In the genomic region with DNA sequence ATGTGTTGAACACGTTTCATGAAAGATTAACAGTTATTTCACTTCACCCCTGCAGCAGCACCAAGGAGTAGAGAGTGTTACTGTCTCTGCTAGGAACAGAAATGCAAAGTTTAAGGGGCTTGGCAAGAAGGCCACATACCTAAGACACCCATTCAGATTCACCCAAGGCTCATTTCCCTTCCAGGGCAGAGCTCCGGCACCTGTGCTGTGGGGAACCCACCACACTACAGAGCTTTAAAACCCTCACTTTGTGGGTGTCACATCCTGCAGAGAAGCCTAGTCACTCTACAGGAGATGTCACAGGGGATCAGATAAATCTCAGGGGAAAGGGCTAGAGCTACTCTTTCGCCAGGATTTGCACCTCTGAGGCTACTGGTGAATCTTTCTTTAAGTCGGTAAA, we compare ENCODE assay signal across 14 cellular contexts.
A peak's percentile ranks its signal among the peaks of the same experiment; 100 is the strongest.
DNase-seq lines count a peak whose midpoint lies in the region; ATAC-seq, FAIRE-seq and TF ChIP-seq lines count a peak whose summit lies in the region.
"Had no signal": no experiment of that assay in that cellular context is flagged by ENCODE, and none has a peak within 500 bp of the region (broad histone marks: within the 10 kb centered on the region; RNA-seq: fewer than 3 reads in every experiment).

No MANE protein-coding gene starts in this region.

- H3K9ac ChIP-seq in H1 (replicated peaks in 1 of 4; ENCODE audit: extremely low read depth in 1 of 4, low read depth in 3 of 4, low read length in 3 of 4), result no peak overlapping the region

- FAIRE-seq in H1 (lab: Jason Lieb, UNC), result peak; percentile 81
- FAIRE-seq: islet of Langerhans, pancreas had no signal

- DNase-seq in GM12864 (ENCODE audit: low read depth), result peak; percentile 8
- no peak for DNase-seq in Panc1 (ENCODE audit: low read depth, low spot score)
- no peak for DNase-seq in H1 (ENCODE audit: low read depth in 1 of 2, low spot score in 2 of 2)
- DNase-seq in NCI-H1436 treated with DMSO at 0.1 percent for 48 hours (lab: John Stamatoyannopoulos, UW), result no peak
- DNase-seq in NCI-H226, result no peak
- no peak for DNase-seq in AG08396 (ENCODE audit: low spot score)
- no peak for DNase-seq in dermis blood vessel endothelial cell
- DNase-seq: DMS79 treated with DMSO at 0.1 percent for 48 hours, NCI-H187, pancreas, SJCRH30 had no signal

- H3K27ac ChIP-seq in Panc1 (ENCODE audit: low read length) (peak overlapping the region; percentile 84), H1 (ENCODE audit: low read depth, low read length) (no peak overlapping the region)
- H3K27ac ChIP-seq: epithelial cell of prostate, pancreas, SJCRH30 had no signal

- no peaks in the 10 kb centered on the region for H4K20me1 ChIP-seq in H1 (replicated peaks in 1 of 2; ENCODE audit: control insufficient read depth in 1 of 2, insufficient read depth in 2 of 2, low read length in 2 of 2)

- WGBS in H1 (ENCODE audit: extremely low coverage in 1 of 2, insufficient coverage in 1 of 2, insufficient read length in 1 of 2, insufficient replicate concordance in 2 of 2, low coverage in 1 of 2, low lambda C conversion rate in 2 of 2, missing lambda C conversion rate in 1 of 2), 2 experiments, result 64% methylated on average over 4 of the region's 4 CpGs; no CpG with 5 or more reads in 1 of the 2 experiments

- peak overlapping the region in 1 of 2 experiments; percentile 26; a peak in 2 of 4 replicates for H3K4me2 ChIP-seq in H1 (ENCODE audit: insufficient read depth in 1 of 2, low read depth in 2 of 2, low read length in 2 of 2)

- H2BK5ac ChIP-seq in H1 (ENCODE audit: low read depth, low read length), result no peak overlapping the region

- H4K5ac ChIP-seq in H1 (ENCODE audit: insufficient read length, low read depth, low read length), result no peak overlapping the region

- no peak overlapping the region for H4K91ac ChIP-seq in H1 (replicated peaks; ENCODE audit: insufficient read length, low read length)

- in situ Hi-C loops in Panc1 (cut with HindIII; ENCODE audit: low pct_unique_long_range_greater_than_20kb, low sequenced_read_pairs), result no loop called here

- H2BK120ac ChIP-seq in H1 (replicated peaks; ENCODE audit: low read depth, low read length), result no peak overlapping the region

- no peak overlapping the region for H3K4ac ChIP-seq in H1 (replicated peaks; ENCODE audit: insufficient read length, low read depth, low read length)

- CTCF ChIA-PET in Panc1 (lab: Charles Lee) (no interaction called here), H1 (lab: Charles Lee; ENCODE audit: partially characterized antibody) (interaction anchor here (1.0 to 1.2 kb wide), 2 partner anchors 588 to 803 kb away, joined by 3 to 5 read pairs; no protein-coding TSS in a partner anchor)

- no peak overlapping the region for H2BK20ac ChIP-seq in H1 (ENCODE audit: low read length)

- no peak overlapping the region for H3K4me3 ChIP-seq in GM12864 (ENCODE audit: low read depth, low read length)
- no peak overlapping the region for H3K4me3 ChIP-seq in Panc1 (ENCODE audit: low read depth in 2 of 2, low read length in 2 of 2)
- H3K4me3 ChIP-seq in H1 (ENCODE audit: extremely low read depth in 1 of 4, insufficient read depth in 2 of 4, low read depth in 3 of 4, low read length in 4 of 4), result no peak overlapping the region
- H3K4me3 ChIP-seq: pancreas, SJCRH30 had no signal

- ATAC-seq in GM21737 (IDR thresholded peaks at IDR 0.05; ENCODE audit: unreplicated experiment) (peak; percentile 93), Panc1 (no peak)

- POLR2A ChIA-PET in Panc1 (lab: Charles Lee), result no interaction called here
- POLR2A ChIA-PET in H1 (lab: Charles Lee; ENCODE audit: partially characterized antibody), result interaction anchor here (0.9 kb wide), 1 partner anchor 176 kb away, joined by 3 read pairs; the partner anchor contains the start of gene KLF6

- H4K8ac ChIP-seq in H1 (ENCODE audit: extremely low read depth, insufficient read depth, low read length), result no peak overlapping the region

- no peaks in the 10 kb centered on the region for H3K79me2 ChIP-seq in H1 (ENCODE audit: control insufficient read depth in 1 of 2, insufficient read depth in 2 of 2, low read length in 2 of 2)

- no peaks in the 10 kb centered on the region; the same call in 1 of the 2 replicates for H3K23me2 ChIP-seq in H1 (ENCODE audit: low read depth, low read length)

- H2AK5ac ChIP-seq in H1 (ENCODE audit: low read depth, low read length), result no peak overlapping the region

- no peak for TF ChIP-seq EP300 in H1 (IDR thresholded peaks at IDR 0.05; ENCODE audit: borderline replicate concordance in 1 of 2, low read depth in 2 of 2, low read length in 2 of 2)

- no peak overlapping the region for H3K18ac ChIP-seq in H1 (ENCODE audit: extremely low read depth, low read length)

- H2BK12ac ChIP-seq in H1 (ENCODE audit: low read depth, low read length), result no peak overlapping the region

- peaks cover 50% of the 10 kb centered on the region for H3K4me1 ChIP-seq in Panc1 (ENCODE audit: control insufficient read depth, insufficient read depth, low read length)
- peaks cover 6 to 17% (median 11%) of the 10 kb centered on the region in 4 experiments; a peak in 6 of 7 replicates for H3K4me1 ChIP-seq in H1 (replicated peaks in 1 of 4; ENCODE audit: control insufficient read depth in 3 of 4, insufficient read depth in 4 of 4, low read length in 3 of 4)
- H3K4me1 ChIP-seq: SJCRH30 had no signal

- TF ChIP-seq POLR2A in H1 (IDR thresholded peaks at IDR 0.05; ENCODE audit: control extremely low read depth in 1 of 2, low read depth in 2 of 2, low read length in 2 of 2), result no peak

- TF ChIP-seq CTCF in GM12864 (IDR thresholded peaks at IDR 0.05; ENCODE audit: low read depth, low read length, missing control alignments) (no peak), Panc1 (IDR thresholded peaks at IDR 0.05) (no peak), H1 (IDR thresholded peaks at IDR 0.05; ENCODE audit: control extremely low read depth in 1 of 3, insufficient read depth in 1 of 3, low read depth in 1 of 3, low read length in 3 of 3) (no peak)

- no peak overlapping the region for H2BK15ac ChIP-seq in H1 (ENCODE audit: low read length)

- 0 out of 4 replicates have a peak, but pooled peaks of 1 of the 2 experiments have one; percentile 5 for TF ChIP-seq RAD21 in H1 (IDR thresholded peaks at IDR 0.05 in 1 of 2, conservative IDR thresholded peaks at IDR 0.05 in 1 of 2; ENCODE audit: low read depth in 2 of 2, low read length in 2 of 2)

- BruUV-seq in Panc1 (replicated peaks; lab: Mats Ljungman, UMichigan), result no TSS peak

- no peaks in the 10 kb centered on the region for H3K36me3 ChIP-seq in Panc1 (ENCODE audit: control insufficient read depth, insufficient read depth, low read length)
- no peaks in the 10 kb centered on the region for H3K36me3 ChIP-seq in H1 (ENCODE audit: control insufficient read depth in 2 of 4, insufficient read depth in 4 of 4, low read length in 3 of 4)
- H3K36me3 ChIP-seq: pancreas, SJCRH30 had no signal

- no peak overlapping the region for H3K14ac ChIP-seq in H1 (ENCODE audit: insufficient read length)

- H3K9me3 ChIP-seq in Panc1 (ENCODE audit: control insufficient read depth, insufficient read depth, low read depth, low read length) (no peaks in the 10 kb centered on the region), H1 (ENCODE audit: insufficient read depth in 2 of 2, low read depth in 1 of 2, low read length in 1 of 2) (no peaks in the 10 kb centered on the region)
- H3K9me3 ChIP-seq: pancreas, SJCRH30 had no signal

- no peak overlapping the region for H3K23ac ChIP-seq in H1 (ENCODE audit: insufficient read length)

- H3K79me1 ChIP-seq in H1 (ENCODE audit: low read depth, low read length), result no peaks in the 10 kb centered on the region

- H2AFZ ChIP-seq in H1 (ENCODE audit: low read length), result no peak overlapping the region

- H3K56ac ChIP-seq in H1 (replicated peaks; ENCODE audit: insufficient read length, low read depth, low read length), result no peak overlapping the region

- H3K27me3 ChIP-seq in Panc1 (ENCODE audit: control insufficient read depth, insufficient read depth, low read length) (no peaks in the 10 kb centered on the region), H1 (replicated peaks in 1 of 4; ENCODE audit: control insufficient read depth in 3 of 4, extremely low read depth in 1 of 4, insufficient read depth in 3 of 4, low read length in 3 of 4) (no peaks in the 10 kb centered on the region)
- H3K27me3 ChIP-seq: pancreas, SJCRH30 had no signal

- intact Hi-C loops in Panc1 (cut with micrococcal nuclease; ENCODE audit: unreplicated experiment), result no loop called here

TF ChIP-seq in H1, 55 proteins besides CTCF, POLR2A, EP300 and RAD21 (continues in another document):
- TF ChIP-seq SP2 (IDR thresholded peaks at IDR 0.05; ENCODE audit: low read length) (no peak), SAP30 (IDR thresholded peaks at IDR 0.05; ENCODE audit: insufficient read depth, insufficient replicate concordance, low read length) (no peak), CHD2 (IDR thresholded peaks at IDR 0.05; ENCODE audit: low read length) (no peak), SIN3A (conservative IDR thresholded peaks at IDR 0.05 in 1 of 2, IDR thresholded peaks at IDR 0.05 in 1 of 2; ENCODE audit: low read depth in 1 of 2, low read length in 2 of 2) (no peak), TEAD4 (IDR thresholded peaks at IDR 0.05; ENCODE audit: low read depth, low read length) (no peak), HDAC2 (IDR thresholded peaks at IDR 0.05; ENCODE audit: borderline replicate concordance in 1 of 2, low read depth in 2 of 2, low read length in 2 of 2) (no peak), CEBPB (IDR thresholded peaks at IDR 0.05; ENCODE audit: low read depth, low read length) (no peak), BCL11A (IDR thresholded peaks at IDR 0.05; ENCODE audit: low read depth in 2 of 2, low read length in 2 of 2) (no peak), POU5F1 (IDR thresholded peaks at IDR 0.05; ENCODE audit: low read depth, low read length) (no peak), JUND (IDR thresholded peaks at IDR 0.05; ENCODE audit: low read length) (no peak), USF2 (IDR thresholded peaks at IDR 0.05; ENCODE audit: low read length) (no peak), KDM4A (IDR thresholded peaks at IDR 0.05; ENCODE audit: low read depth, low read length, severe bottlenecking) (no peak), GABPA (IDR thresholded peaks at IDR 0.05; ENCODE audit: borderline replicate concordance, insufficient read depth, low read length) (no peak), JUN (IDR thresholded peaks at IDR 0.05; ENCODE audit: low read depth, low read length) (no peak), NANOG (IDR thresholded peaks at IDR 0.05; ENCODE audit: insufficient read depth, low read depth, low read length, poor library complexity, severe bottlenecking) (no peak)
